In genomic region chr4:72302981-72303704, GRCh38 we compare ENCODE assay signal across 8 cellular contexts.
A peak's percentile ranks its signal among the peaks of the same experiment; 100 is the strongest.
DNase-seq lines count a peak whose midpoint lies in the region; ATAC-seq and TF ChIP-seq lines count a peak whose summit lies in the region.

No MANE protein-coding gene starts in this region.

- H3K27me3 Mint-ChIP-seq in activated CD4-positive, alpha-beta T cell treated with anti-CD3 and anti-CD28 coated beads, Interleukin-2, amount 10 ng/mL, durations not matched to agents 7 days and 5 days: no peaks in the 10 kb centered on the region
- H3K27me3 Mint-ChIP-seq in nephron (ENCODE audit: low read depth): no peaks in the 10 kb centered on the region

- peak; percentile 92 for ATAC-seq in HG02610 (IDR thresholded peaks at IDR 0.05; ENCODE audit: unreplicated experiment)
- peak; percentile 43 for ATAC-seq in esophagus mucosa

- DNase-seq in ACHN: peak; percentile 49
- DNase-seq in NB4 (ENCODE audit: low read depth): peak; percentile 49
- peak; percentile 50 for DNase-seq in activated CD4-positive, alpha-beta T cell treated with anti-CD3 and anti-CD28 coated beads, Interleukin-2, amount 10 ng/mL, durations not matched to agents 7 days and 5 days
- DNase-seq in MG63: no peak

- H3K27me3 ChIP-seq in MG63: no peaks in the 10 kb centered on the region

- in situ Hi-C loops in ACHN (cut with HindIII; ENCODE audit: low pct_ligation_motif_present, low pct_unique_long_range_greater_than_20kb, low sequenced_read_pairs): no loop called here

- no peak for TF ChIP-seq POLR2A in NB4 (IDR thresholded peaks at IDR 0.05; ENCODE audit: extremely low read depth, insufficient read length)

- H3K9me3 Mint-ChIP-seq in activated CD4-positive, alpha-beta T cell treated with anti-CD3 and anti-CD28 coated beads, Interleukin-2, amount 10 ng/mL, durations not matched to agents 7 days and 5 days: no peaks in the 10 kb centered on the region
- H3K9me3 Mint-ChIP-seq in nephron: no peaks in the 10 kb centered on the region

- no peaks in the 10 kb centered on the region for H3K4me1 Mint-ChIP-seq in activated CD4-positive, alpha-beta T cell treated with anti-CD3 and anti-CD28 coated beads, Interleukin-2, amount 10 ng/mL, durations not matched to agents 7 days and 5 days
- no peaks in the 10 kb centered on the region for H3K4me1 Mint-ChIP-seq in nephron

- TF ChIP-seq CTCF in GM12875 (IDR thresholded peaks at IDR 0.05; ENCODE audit: borderline replicate concordance, insufficient read depth, low read depth, low read length) (peak; percentile 59; the same call in 1 of the 2 replicates), NB4 (IDR thresholded peaks at IDR 0.05; ENCODE audit: low read depth, low read length) (peak; percentile 55), nephron (IDR thresholded peaks at IDR 0.05; ENCODE audit: unreplicated experiment in 3 of 3) (peak; percentile 57 to 68 (median 61))

- POLR2A ChIA-PET in activated CD4-positive, alpha-beta T cell treated with anti-CD3 and anti-CD28 coated beads, Interleukin-2, amount 10 ng/mL, durations not matched to agents 7 days and 5 days (lab: Charles Lee): no interaction called here

- no peaks in the 10 kb centered on the region for H3K36me3 ChIP-seq in MG63

- no peak overlapping the region for H3K4me3 Mint-ChIP-seq in activated CD4-positive, alpha-beta T cell treated with anti-CD3 and anti-CD28 coated beads, Interleukin-2, amount 10 ng/mL, durations not matched to agents 7 days and 5 days
- no peak overlapping the region for H3K4me3 Mint-ChIP-seq in nephron

- CTCF ChIA-PET in activated CD4-positive, alpha-beta T cell treated with anti-CD3 and anti-CD28 coated beads, Interleukin-2, amount 10 ng/mL, durations not matched to agents 7 days and 5 days (lab: Charles Lee): no interaction called here

- no peaks in the 10 kb centered on the region for H3K36me3 Mint-ChIP-seq in activated CD4-positive, alpha-beta T cell treated with anti-CD3 and anti-CD28 coated beads, Interleukin-2, amount 10 ng/mL, durations not matched to agents 7 days and 5 days (ENCODE audit: low read depth)
- H3K36me3 Mint-ChIP-seq in nephron (ENCODE audit: low read depth): no peaks in the 10 kb centered on the region

- no peak overlapping the region for H3K27ac Mint-ChIP-seq in activated CD4-positive, alpha-beta T cell treated with anti-CD3 and anti-CD28 coated beads, Interleukin-2, amount 10 ng/mL, durations not matched to agents 7 days and 5 days
- no peak overlapping the region for H3K27ac Mint-ChIP-seq in nephron

- H3K9me3 ChIP-seq in MG63: no peaks in the 10 kb centered on the region

- H3K4me3 ChIP-seq in GM12875 (ENCODE audit: low read depth, low read length) (no peak overlapping the region), NB4 (ENCODE audit: low read depth, low read length) (no peak overlapping the region), MG63 (no peak overlapping the region)
